In the genomic region with DNA sequence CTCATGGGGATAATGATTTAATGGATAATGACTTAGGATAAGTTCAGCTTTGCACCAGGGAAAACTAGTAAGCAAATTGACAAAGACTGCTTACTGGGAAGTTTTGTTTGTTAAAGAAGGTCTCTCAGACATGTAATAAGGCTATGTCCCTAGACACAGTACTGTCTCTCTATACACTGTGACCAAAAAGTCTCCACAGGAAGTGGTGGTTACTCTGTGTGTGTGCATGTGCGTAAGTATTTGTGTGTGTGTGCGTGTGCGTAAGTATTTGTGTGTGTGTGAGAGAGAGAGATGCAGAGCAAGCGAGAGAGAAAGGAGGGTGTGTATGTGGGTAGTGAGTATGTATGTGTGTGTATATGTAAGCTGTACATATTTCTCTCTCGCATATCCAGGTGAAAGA, we compare ENCODE assay signal across 15 cellular contexts.
"Had no signal": no experiment of that assay in that cellular context is flagged by ENCODE, and none has a peak within 500 bp of the region (broad histone marks: within the 10 kb centered on the region; RNA-seq: fewer than 3 reads in every experiment).

No MANE protein-coding gene starts in this region.

- H3K27me3 Mint-ChIP-seq: activated naive CD4-positive, alpha-beta T cell treated with anti-CD3 and anti-CD28 coated beads, Interleukin-2, amount 10 ng/mL, durations not matched to agents 7 days and 5 days had no signal

- H3K4me3 ChIP-seq: coronary artery, lung had no signal

- ATAC-seq: activated T-helper 17 cell treated with anti-CD3 and anti-CD28 coated beads, Interleukin-2, amount 50 U/mL, for 72 hours; naive thymus-derived CD4-positive, alpha-beta T cell had no signal

- H3K27ac Mint-ChIP-seq: activated CD4-positive, alpha-beta T cell treated with anti-CD3 and anti-CD28 coated beads, Interleukin-2, amount 10 ng/mL, durations not matched to agents 7 days and 5 days; activated naive CD4-positive, alpha-beta T cell treated with anti-CD3 and anti-CD28 coated beads, Interleukin-2, amount 10 ng/mL, durations not matched to agents 7 days and 5 days; activated T-helper 17 cell treated with anti-CD3 and anti-CD28 coated beads, Interleukin-2, amount 50 U/mL, for 72 hours; naive thymus-derived CD4-positive, alpha-beta T cell; T-helper 1 cell treated with Interleukin-12 subunit alpha and Interleukin-12 subunit beta and Interleukin-4 antibody, amounts not matched to agents 30 μg/mL and 1 μg/mL, for 36 hours had no signal

- H3K36me3 Mint-ChIP-seq: activated naive CD4-positive, alpha-beta T cell treated with anti-CD3 and anti-CD28 coated beads, Interleukin-2, amount 10 ng/mL, durations not matched to agents 7 days and 5 days had no signal

- H3K27ac ChIP-seq: coronary artery had no signal

- H3K4me3 Mint-ChIP-seq: activated CD4-positive, alpha-beta T cell treated with anti-CD3 and anti-CD28 coated beads, Interleukin-2, amount 10 ng/mL, durations not matched to agents 7 days and 5 days; activated naive CD4-positive, alpha-beta T cell treated with anti-CD3 and anti-CD28 coated beads, Interleukin-2, amount 10 ng/mL, durations not matched to agents 7 days and 5 days; activated T-helper 17 cell treated with anti-CD3 and anti-CD28 coated beads, Interleukin-2, amount 50 U/mL, for 72 hours; naive thymus-derived CD4-positive, alpha-beta T cell; T-helper 1 cell treated with Interleukin-12 subunit alpha and Interleukin-12 subunit beta and Interleukin-4 antibody, amounts not matched to agents 30 μg/mL and 1 μg/mL, for 36 hours had no signal

- FAIRE-seq: frontal cortex, urothelium cell line had no signal

- H3K4me1 Mint-ChIP-seq: activated CD4-positive, alpha-beta T cell treated with anti-CD3 and anti-CD28 coated beads, Interleukin-2, amount 10 ng/mL, durations not matched to agents 7 days and 5 days; activated naive CD4-positive, alpha-beta T cell treated with anti-CD3 and anti-CD28 coated beads, Interleukin-2, amount 10 ng/mL, durations not matched to agents 7 days and 5 days; activated T-helper 17 cell treated with anti-CD3 and anti-CD28 coated beads, Interleukin-2, amount 50 U/mL, for 72 hours had no signal

- H3K9me3 Mint-ChIP-seq: activated CD4-positive, alpha-beta T cell treated with anti-CD3 and anti-CD28 coated beads, Interleukin-2, amount 10 ng/mL, durations not matched to agents 7 days and 5 days; activated naive CD4-positive, alpha-beta T cell treated with anti-CD3 and anti-CD28 coated beads, Interleukin-2, amount 10 ng/mL, durations not matched to agents 7 days and 5 days; activated T-helper 17 cell treated with anti-CD3 and anti-CD28 coated beads, Interleukin-2, amount 50 U/mL, for 72 hours; naive thymus-derived CD4-positive, alpha-beta T cell; T-helper 1 cell treated with Interleukin-12 subunit alpha and Interleukin-12 subunit beta and Interleukin-4 antibody, amounts not matched to agents 30 μg/mL and 1 μg/mL, for 36 hours had no signal

- DNase-seq: activated CD4-positive, alpha-beta T cell treated with anti-CD3 and anti-CD28 coated beads, Interleukin-2, amount 10 ng/mL, durations not matched to agents 7 days and 5 days; activated CD4-positive, CD25-positive, alpha-beta regulatory T cell; activated CD8-positive, alpha-beta memory T cell treated with anti-CD3 and anti-CD28 coated beads for 24 hours; activated naive CD4-positive, alpha-beta T cell treated with anti-CD3 and anti-CD28 coated beads, Interleukin-2, amount 10 ng/mL, durations not matched to agents 7 days and 5 days; caudate nucleus; effector CD8-positive, alpha-beta T cell; kidney glomerular epithelial cell; naive thymus-derived CD4-positive, alpha-beta T cell; stimulated activated CD4-positive, alpha-beta T cell treated with anti-CD3 and anti-CD28 coated beads, Interleukin-4, amount 100 ng/mL, for 1 hour had no signal
